ENCODE assay signal across 9 cellular contexts in genomic region chr19:49133621-49134454, GRCh38. TPM values are rescaled to one million over a fixed set of nuclear protein-coding genes. Genes with fewer than 3 reads are reported as not detected.
DNase-seq lines count a peak whose midpoint lies in the region; ATAC-seq, FAIRE-seq and TF ChIP-seq lines count a peak whose summit lies in the region.
"Had no signal": no experiment of that assay in that cellular context is flagged by ENCODE, and none has a peak within 500 bp of the region (broad histone marks: within the 10 kb centered on the region; RNA-seq: fewer than 3 reads in every experiment).

No MANE protein-coding gene starts in this region.

- no peaks in the 10 kb centered on the region for H3K27me3 Mint-ChIP-seq in Caco-2 (ENCODE audit: insufficient read depth, unreplicated experiment)
- H3K27me3 Mint-ChIP-seq: brain had no signal

- no peak for TF ChIP-seq CTCF in Caco-2 (IDR thresholded peaks at IDR 0.05; ENCODE audit: insufficient read depth in 1 of 2, low read depth in 1 of 2, low read length in 1 of 2, severe bottlenecking in 1 of 2, unreplicated experiment in 1 of 2)

- POLR2A ChIA-PET in Caco-2 (lab: Charles Lee): interaction anchor here (0.8 kb wide), 1 partner anchor 8 kb away, joined by 3 read pairs; no protein-coding TSS in a partner anchor

- H3K36me3 Mint-ChIP-seq in Caco-2 (ENCODE audit: insufficient read depth, unreplicated experiment): peaks cover 25% of the 10 kb centered on the region

- H3K27ac Mint-ChIP-seq in Caco-2 (ENCODE audit: unreplicated experiment): no peak overlapping the region

- peaks cover 20% of the 10 kb centered on the region; the same call in 1 of the 2 replicates for H3K27me3 ChIP-seq in H7 (ENCODE audit: control insufficient read depth, insufficient read depth, low read length)
- H3K27me3 ChIP-seq in skeletal muscle tissue (ENCODE audit: control insufficient read depth in 3 of 3, insufficient read depth in 3 of 3, low read length in 3 of 3): peaks cover 5 to 18% (median 11%) of the 10 kb centered on the region in 3 donors
- no peaks in the 10 kb centered on the region for H3K27me3 ChIP-seq in Caco-2 (replicated peaks; ENCODE audit: control insufficient read depth, insufficient read depth, low read length)

- no TSS peak for BruUV-seq in Caco-2 (replicated peaks; lab: Mats Ljungman, UMichigan)

- H3K4me3 Mint-ChIP-seq in Caco-2 (ENCODE audit: unreplicated experiment): no peak overlapping the region

- H3K27ac ChIP-seq in skeletal muscle tissue (ENCODE audit: low read depth, low read length): no peak overlapping the region

- no peak overlapping the region for H3K9ac ChIP-seq in skeletal muscle tissue (ENCODE audit: low read depth in 1 of 3, low read length in 3 of 3)

- DNase-seq in H7 (peak; percentile 95), left cardiac atrium (peak; percentile 79), Caco-2 (no peak), H54 (ENCODE audit: insufficient read length, low spot score) (no peak)
- DNase-seq in activated T-cell treated with anti-CD3 and anti-CD28 coated beads, Interleukin-2, amount 50 U/mL, for 48 hours: peak; percentile 76 to 77

- CTCF ChIA-PET in Caco-2 (lab: Charles Lee): no interaction called here

- TF ChIP-seq POLR2A in H54 (IDR thresholded peaks at IDR 0.05; ENCODE audit: low read depth, low read length): no peak

- peaks cover 6% of the 10 kb centered on the region for H3K4me1 Mint-ChIP-seq in Caco-2 (ENCODE audit: low read depth, unreplicated experiment)

- no peak for FAIRE-seq in H54 (lab: Jason Lieb, UNC)

- H3K4me3 ChIP-seq in H7 (ENCODE audit: insufficient read depth, low read depth, low read length) (peak overlapping the region; percentile 47), skeletal muscle tissue (ENCODE audit: low read length in 3 of 3) (peak overlapping the region; percentile 40 to 56 (median 52)), Caco-2 (ENCODE audit: low read depth, low read length) (no peak overlapping the region)

- H3K9me3 Mint-ChIP-seq in Caco-2 (ENCODE audit: unreplicated experiment): peaks cover 3% of the 10 kb centered on the region

- ATAC-seq in left cardiac atrium (peak; percentile 63 to 75), GM18502 (IDR thresholded peaks at IDR 0.05; ENCODE audit: poor library complexity, unreplicated experiment) (no peak), GM21360 (IDR thresholded peaks at IDR 0.05; ENCODE audit: unreplicated experiment) (no peak)

- intact Hi-C loops in left cardiac atrium (cut with DNase I) (no loop called here), Caco-2 (cut with micrococcal nuclease; ENCODE audit: unreplicated experiment) (no loop called here)

- H3K4me1 ChIP-seq in skeletal muscle tissue (ENCODE audit: control insufficient read depth in 3 of 3, insufficient read depth in 3 of 3, low read length in 3 of 3) (peaks cover 24 to 59% (median 43%) of the 10 kb centered on the region in 3 donors), Caco-2 (no peaks in the 10 kb centered on the region)

- H3K9me3 ChIP-seq in skeletal muscle tissue (ENCODE audit: control insufficient read depth in 3 of 3, low read length in 3 of 3) (no peaks in the 10 kb centered on the region), Caco-2 (0 out of 2 replicates have a peak, but pooled peaks cover 4% of the 10 kb centered on the region)

- H3K36me3 ChIP-seq in H7 (replicated peaks; ENCODE audit: control insufficient read depth, insufficient read depth, low read length): peaks cover 1% of the 10 kb centered on the region
- no peaks in the 10 kb centered on the region for H3K36me3 ChIP-seq in skeletal muscle tissue (ENCODE audit: control insufficient read depth in 3 of 3, insufficient read depth in 3 of 3, low read length in 3 of 3)
- H3K36me3 ChIP-seq in Caco-2 (ENCODE audit: control insufficient read depth, insufficient read depth, low read length): peaks cover 2% of the 10 kb centered on the region; the same call in 1 of the 2 replicates

RNA-seq across cellular contexts. Expression of gene PPFIA3, which starts 14.5 kb away (rescaled TPM):
- 21.1 and 23.6 TPM in 2 replicates for total RNA-seq in H7 (2014; rRNA removed; shearing (Covaris generic))
- total RNA-seq in left cardiac atrium (10 to 100 TPM in 1 of 2 donors, 1 to 10 TPM in 1; 6.7 to 11.5 TPM), skeletal muscle tissue (3.1 TPM), Caco-2 (2022) (11.8 and 12.7 TPM in 2 replicates)

RNA-seq across cellular contexts. Expression of gene C19orf73, which starts 14.9 kb away (rescaled TPM):
- total RNA-seq in H7 (2014; rRNA removed; shearing (Covaris generic)): 1.4 and 3.2 TPM in 2 replicates
- total RNA-seq in left cardiac atrium: 1 to 10 TPM in 1 of 2 donors, under 1 TPM in 1; 0.47 to 1.6 TPM
- not detected for total RNA-seq in skeletal muscle tissue
- total RNA-seq in Caco-2 (2022): 1.7 and 2.1 TPM in 2 replicates

RNA-seq across cellular contexts. Expression of gene LIN7B, which starts 19.7 kb away (rescaled TPM):
- 2.2 and 4.1 TPM in 2 replicates for total RNA-seq in H7 (2014; rRNA removed; shearing (Covaris generic))
- 10 to 100 TPM; 11.4 to 14.9 TPM for total RNA-seq in left cardiac atrium
- 18.3 TPM for total RNA-seq in skeletal muscle tissue
- 11.8 and 12.7 TPM in 2 replicates for total RNA-seq in Caco-2 (2022)

RNA-seq across cellular contexts. Expression of gene HRC, which starts 21.4 kb away (rescaled TPM):
- total RNA-seq in H7 (2014; rRNA removed; shearing (Covaris generic)): 0.45 and 0.81 TPM in 2 replicates
- total RNA-seq in left cardiac atrium: 100 to 1,000 TPM; 480 to 499 TPM
- total RNA-seq in skeletal muscle tissue: 78.3 TPM
- total RNA-seq in Caco-2 (2022): not detected in 2 replicates

RNA-seq across cellular contexts. Expression of gene TRPM4, which starts 23.8 kb away (rescaled TPM):
- 10.2 and 12.8 TPM in 2 replicates for total RNA-seq in H7 (2014; rRNA removed; shearing (Covaris generic))
- total RNA-seq in left cardiac atrium: 10 to 100 TPM; 24.4 to 30.6 TPM
- total RNA-seq in skeletal muscle tissue: 5.2 TPM
- total RNA-seq in Caco-2 (2022): 27.8 and 31.4 TPM in 2 replicates

Comparison
In these comparisons a context has a peak if more than half of its experiments do, and no peak if none do; other contexts are left out.
1. DNase-seq: peak in H7 (single experiment), activated T-cell treated with anti-CD3 and anti-CD28 coated beads, Interleukin-2, amount 50 U/mL, for 48 hours (2 of 2) and left cardiac atrium (single experiment); none in Caco-2 (0 of 2) and H54 (single experiment).
2. ATAC-seq: peak in left cardiac atrium (2 of 2); none in GM18502 (single experiment) and GM21360 (single experiment).